11 cellular contexts compared by ENCODE assay signal in the genomic region with DNA sequence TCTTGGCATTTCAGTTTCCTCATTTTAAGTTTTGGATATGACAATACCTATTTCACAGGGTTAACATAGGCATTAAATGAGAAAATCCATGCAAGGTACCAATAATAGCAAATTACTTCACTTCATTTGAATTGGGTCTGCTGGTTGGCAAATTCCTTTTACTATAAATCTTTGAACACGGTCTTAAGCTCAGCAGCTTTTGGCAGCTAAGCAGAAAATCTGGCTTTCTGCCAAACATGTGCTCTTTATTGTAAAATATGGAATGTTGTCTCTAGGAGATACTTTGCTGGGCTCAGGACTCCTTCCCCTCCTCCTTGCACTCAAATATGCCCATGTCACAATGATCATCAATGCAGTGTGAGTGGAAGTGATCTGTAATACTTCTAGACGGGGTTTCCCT. TPM values are rescaled to one million over a fixed set of nuclear protein-coding genes. Genes with fewer than 3 reads are reported as not detected.
DNase-seq lines count a peak whose midpoint lies in the region; ATAC-seq lines count a peak whose summit lies in the region.
"Had no signal": no experiment of that assay in that cellular context is flagged by ENCODE, and none has a peak within 500 bp of the region (broad histone marks: within the 10 kb centered on the region; RNA-seq: fewer than 3 reads in every experiment).

No MANE protein-coding gene starts in this region.

- peaks cover 26% of the 10 kb centered on the region for H3K4me1 ChIP-seq in adipocyte (ENCODE audit: control insufficient read depth, insufficient read depth, low read length)

- no peak overlapping the region for H3K4me3 ChIP-seq in adipocyte (ENCODE audit: low read length)

- H3K27me3 ChIP-seq in adipocyte (replicated peaks; ENCODE audit: control insufficient read depth, insufficient read depth, low read length): no peaks in the 10 kb centered on the region

- H3K36me3 ChIP-seq in adipocyte (ENCODE audit: control insufficient read depth, insufficient read depth, low read length, severe bottlenecking): no peaks in the 10 kb centered on the region

- DNase-seq in HCEC 1CT (peak; percentile 6), NCI-H1105 treated with DMSO at 0.1 percent for 48 hours (lab: John Stamatoyannopoulos, UW) (peak; percentile 55), adipocyte (ENCODE audit: low read depth) (peak; percentile 54), lung microvascular endothelial cell (ENCODE audit: low read depth in 2 of 2) (peak; percentile 40 to 44), putamen (ENCODE audit: low spot score) (no peak), GM19238 (ENCODE audit: insufficient read length, low spot score) (no peak)
- no peak for DNase-seq in activated T-cell treated with anti-CD3 and anti-CD28 coated beads, Interleukin-2, amount 50 U/mL, for 1 hour
- DNase-seq: amygdala, GDM1, T-helper 1 cell had no signal

- ATAC-seq in GM21381 (IDR thresholded peaks at IDR 0.05; ENCODE audit: unreplicated experiment): no peak

- H3K9ac ChIP-seq in adipocyte (ENCODE audit: low read length): no peak overlapping the region

- H3K9me3 ChIP-seq in adipocyte (ENCODE audit: control insufficient read depth, low read length): no peaks in the 10 kb centered on the region

RNA-seq across cellular contexts. Expression of a gene that starts 16.8 kb away (rescaled TPM):
- not detected in 2 replicates for total RNA-seq in lung microvascular endothelial cell

RNA-seq across cellular contexts. Expression of a gene that starts 24.9 kb away (rescaled TPM):
- not detected in 2 replicates for total RNA-seq in lung microvascular endothelial cell

Comparison
In these comparisons a context has a peak if more than half of its experiments do, and no peak if none do; other contexts are left out.
1. DNase-seq: peak in HCEC 1CT (single experiment), NCI-H1105 treated with DMSO at 0.1 percent for 48 hours (single experiment), adipocyte (single experiment) and lung microvascular endothelial cell (2 of 2); none in putamen (single experiment), activated T-cell treated with anti-CD3 and anti-CD28 coated beads, Interleukin-2, amount 50 U/mL, for 1 hour (single experiment) and GM19238 (single experiment).